ENCODE assay signal across 1 cellular context in the genomic region with DNA sequence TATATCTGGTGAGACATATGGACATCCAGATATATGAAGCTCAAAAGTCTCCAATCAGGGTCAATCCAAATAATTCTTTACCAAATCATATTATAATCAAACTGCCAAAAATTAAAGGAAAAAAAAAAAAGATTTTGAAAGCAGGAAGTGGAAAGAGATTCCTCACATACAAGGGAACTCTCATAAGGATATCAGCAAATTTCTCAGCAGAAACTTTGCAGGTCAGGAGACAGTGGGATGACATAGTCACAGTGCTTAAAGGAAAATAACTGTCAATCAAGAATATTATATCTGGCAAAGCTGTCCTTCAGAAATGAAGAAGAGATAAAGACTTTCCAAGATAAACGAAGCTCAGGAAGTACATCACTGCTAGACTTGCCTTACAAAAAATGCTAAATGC.
TF ChIP-seq lines count a peak whose summit lies in the region.

No MANE protein-coding gene starts in this region.

TF ChIP-seq in HEK293, 187 proteins besides CTCF, POLR2A, EP300 and RAD21 (continued from another document):
- TF ChIP-seq OSR2 (tag by site-specific recombination; IDR thresholded peaks at IDR 0.05) (no peak), ZBTB20 (tag by site-specific recombination; IDR thresholded peaks at IDR 0.05) (no peak), ZNF560 (tag by site-specific recombination; IDR thresholded peaks at IDR 0.05; ENCODE audit: borderline replicate concordance) (no peak), ZNF184 (tag by site-specific recombination; IDR thresholded peaks at IDR 0.05) (no peak), ZNF548 (tag by site-specific recombination; IDR thresholded peaks at IDR 0.05) (no peak), ZNF791 (tag by site-specific recombination; IDR thresholded peaks at IDR 0.05) (peak; percentile 99), GLI2 (tag by site-specific recombination; IDR thresholded peaks at IDR 0.05; ENCODE audit: borderline replicate concordance, low read depth) (no peak), KLF1 (tag by site-specific recombination; IDR thresholded peaks at IDR 0.05) (no peak), ZBTB21 (tag by site-specific recombination; IDR thresholded peaks at IDR 0.05) (no peak), ZNF354C (tag by site-specific recombination; IDR thresholded peaks at IDR 0.05; ENCODE audit: borderline replicate concordance, low read depth) (no peak), ZNF571 (tag by site-specific recombination; IDR thresholded peaks at IDR 0.05) (no peak), ZNF366 (tag by site-specific recombination; conservative IDR thresholded peaks at IDR 0.05) (no peak), SETDB1 (IDR thresholded peaks at IDR 0.05; ENCODE audit: insufficient read length, low read length) (peak; percentile 95), TRIM28 (IDR thresholded peaks at IDR 0.05; ENCODE audit: borderline replicate concordance, low read length) (peak; percentile 95)
- TF ChIP-seq, protein P1, sequence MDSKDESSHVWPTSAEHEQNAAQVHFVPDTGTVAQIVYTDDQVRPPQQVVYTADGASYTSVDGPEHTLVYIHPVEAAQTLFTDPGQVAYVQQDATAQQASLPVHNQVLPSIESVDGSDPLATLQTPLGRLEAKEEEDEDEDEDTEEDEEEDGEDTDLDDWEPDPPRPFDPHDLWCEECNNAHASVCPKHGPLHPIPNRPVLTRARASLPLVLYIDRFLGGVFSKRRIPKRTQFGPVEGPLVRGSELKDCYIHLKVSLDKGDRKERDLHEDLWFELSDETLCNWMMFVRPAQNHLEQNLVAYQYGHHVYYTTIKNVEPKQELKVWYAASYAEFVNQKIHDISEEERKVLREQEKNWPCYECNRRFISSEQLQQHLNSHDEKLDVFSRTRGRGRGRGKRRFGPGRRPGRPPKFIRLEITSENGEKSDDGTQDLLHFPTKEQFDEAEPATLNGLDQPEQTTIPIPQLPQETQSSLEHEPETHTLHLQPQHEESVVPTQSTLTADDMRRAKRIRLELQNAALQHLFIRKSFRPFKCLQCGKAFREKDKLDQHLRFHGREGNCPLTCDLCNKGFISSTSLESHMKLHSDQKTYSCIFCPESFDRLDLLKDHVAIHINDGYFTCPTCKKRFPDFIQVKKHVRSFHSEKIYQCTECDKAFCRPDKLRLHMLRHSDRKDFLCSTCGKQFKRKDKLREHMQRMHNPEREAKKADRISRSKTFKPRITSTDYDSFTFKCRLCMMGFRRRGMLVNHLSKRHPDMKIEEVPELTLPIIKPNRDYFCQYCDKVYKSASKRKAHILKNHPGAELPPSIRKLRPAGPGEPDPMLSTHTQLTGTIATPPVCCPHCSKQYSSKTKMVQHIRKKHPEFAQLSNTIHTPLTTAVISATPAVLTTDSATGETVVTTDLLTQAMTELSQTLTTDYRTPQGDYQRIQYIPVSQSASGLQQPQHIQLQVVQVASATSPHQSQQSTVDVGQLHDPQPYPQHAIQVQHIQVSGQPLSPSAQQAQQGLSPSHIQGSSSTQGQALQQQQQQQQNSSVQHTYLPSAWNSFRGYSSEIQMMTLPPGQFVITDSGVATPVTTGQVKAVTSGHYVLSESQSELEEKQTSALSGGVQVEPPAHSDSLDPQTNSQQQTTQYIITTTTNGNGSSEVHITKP (tag by site-specific recombination; IDR thresholded peaks at IDR 0.05), result no peak
